Comparison of ENCODE assay signal across 8 cellular contexts in the genomic region with DNA sequence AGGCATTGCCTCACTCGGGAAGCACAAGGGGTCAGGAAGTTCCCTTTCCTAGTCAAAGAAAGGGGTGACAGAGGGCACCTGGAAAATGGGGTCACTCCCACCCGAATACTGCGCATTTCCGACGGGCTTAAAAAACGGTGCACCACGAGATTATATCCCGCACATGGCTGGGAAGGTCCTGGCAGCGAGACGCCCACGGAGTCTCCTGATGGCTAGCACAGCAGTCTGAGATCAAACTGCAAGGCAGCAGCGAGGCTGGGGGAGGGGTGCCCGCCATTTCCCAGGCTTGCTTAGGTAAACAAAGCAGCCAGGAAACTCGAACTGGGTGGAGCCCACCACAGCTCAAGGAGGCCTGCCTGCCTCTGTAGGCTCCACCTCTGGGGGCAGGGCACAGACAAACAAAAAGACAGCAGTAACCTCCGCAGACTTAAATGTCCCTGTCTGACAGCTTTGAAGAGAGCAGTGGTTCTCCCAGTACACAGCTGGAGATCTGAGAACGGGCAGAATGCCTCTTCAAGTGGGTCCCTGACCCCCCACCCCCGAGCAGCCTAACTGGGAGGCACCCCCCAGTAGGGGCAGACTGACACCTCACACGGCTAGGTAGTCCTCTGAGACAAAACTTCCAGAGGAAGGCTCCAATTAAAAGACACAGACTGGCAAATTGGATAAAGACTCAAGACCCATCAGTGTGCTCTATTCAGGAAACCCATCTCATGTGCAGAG.
DNase-seq lines count a peak whose midpoint lies in the region; ATAC-seq and TF ChIP-seq lines count a peak whose summit lies in the region.
"Not testable (repeated sequence)": the region's sequence is repeated elsewhere in the genome, so short reads cannot be mapped to it uniquely, and the experiment has no call there.

No MANE protein-coding gene starts in this region.

- intact Hi-C loops in heart left ventricle (cut with DNase I); mucosa of descending colon (cut with DNase I, micrococcal nuclease): not testable (repeated sequence)

- H3K27me3 ChIP-seq in BLaER1 treated with 17β-estradiol and CSF1 and Interleukin-3, amounts not matched to agents 10 nM and 100 nM; HUES64 (ENCODE audit: insufficient read depth, low read length); heart left ventricle; smooth muscle cell (ENCODE audit: low read depth): not testable (repeated sequence)

- H3K27ac Mint-ChIP-seq in T-helper 17 cell = peak overlapping the region; percentile 19

- not testable (repeated sequence) for TF ChIP-seq POLR2A in heart left ventricle (IDR thresholded peaks at IDR 0.05)

- peaks cover 0 to 11% (median 5%) of the 10 kb centered on the region in 10 experiments; a peak in 11 of 20 replicates for H3K4me1 ChIP-seq in BLaER1 treated with 17β-estradiol and CSF1 and Interleukin-3, amounts not matched to agents 10 nM and 100 nM
- H3K4me1 ChIP-seq in HUES64 (ENCODE audit: insufficient read depth, low read length) = peaks cover 20% of the 10 kb centered on the region
- H3K4me1 ChIP-seq in heart left ventricle = peaks cover 5 to 40% (median 21%) of the 10 kb centered on the region in 12 donors
- H3K4me1 ChIP-seq in mucosa of descending colon (ENCODE audit: low read depth); smooth muscle cell (ENCODE audit: low read depth): not testable (repeated sequence)

- TF ChIP-seq CTCF in heart left ventricle (IDR thresholded peaks at IDR 0.05); mucosa of descending colon (IDR thresholded peaks at IDR 0.05); smooth muscle cell (IDR thresholded peaks at IDR 0.05; ENCODE audit: borderline replicate concordance, insufficient read depth, poor library complexity, severe bottlenecking): not testable (repeated sequence)

- not testable (repeated sequence) for ATAC-seq in T-helper 17 cell; activated T-cell treated with anti-CD3 and anti-CD28 coated beads, Interleukin-2, amount 50 U/mL, for 4 hours; heart left ventricle; mucosa of descending colon

- not testable (repeated sequence) for H3K9me3 Mint-ChIP-seq in activated T-cell treated with anti-CD3 and anti-CD28 coated beads, Interleukin-2, amount 50 U/mL, for 4 hours

- peak overlapping the region; percentile 61 for H3K4me3 Mint-ChIP-seq in T-helper 17 cell
- peak overlapping the region; percentile 20 for H3K4me3 Mint-ChIP-seq in activated T-cell treated with anti-CD3 and anti-CD28 coated beads, Interleukin-2, amount 50 U/mL, for 4 hours

- H3K4me2 ChIP-seq in BLaER1 treated with 17β-estradiol and CSF1 and Interleukin-3, amounts not matched to agents 10 nM and 100 nM = peak overlapping the region; percentile 43 to 63 (median 56)
- H3K4me2 ChIP-seq in smooth muscle cell = peak overlapping the region; percentile 78

- H3K9ac ChIP-seq in BLaER1 treated with 17β-estradiol and CSF1 and Interleukin-3, amounts not matched to agents 10 nM and 100 nM = peak overlapping the region in 6 of 11 experiments; percentile 9 to 51 (median 37); a peak in 6 of 22 replicates
- peak overlapping the region; percentile 85 for H3K9ac ChIP-seq in HUES64 (ENCODE audit: low read depth, low read length)
- not testable (repeated sequence) for H3K9ac ChIP-seq in smooth muscle cell (ENCODE audit: low read depth)

- peak overlapping the region; percentile 72 for H2AFZ ChIP-seq in smooth muscle cell (ENCODE audit: low read depth)

- DNase-seq in T-helper 17 cell; activated T-cell treated with anti-CD3 and anti-CD28 coated beads, Interleukin-2, amount 50 U/mL, for 4 hours; smooth muscle cell (lab: John Stamatoyannopoulos, UW; ENCODE audit: unreplicated experiment): not testable (repeated sequence)
- peak; percentile 31 for DNase-seq in central memory CD4-positive, alpha-beta T cell
- DNase-seq in heart left ventricle (peak in 2 of 5 donors; percentile 37 to 42), mucosa of descending colon (peak; percentile 23 to 57 (median 42))

- H3K27ac ChIP-seq in BLaER1 treated with 17β-estradiol and CSF1 and Interleukin-3, amounts not matched to agents 10 nM and 100 nM = peak overlapping the region in 9 of 11 experiments; percentile 38 to 60 (median 48); a peak in 16 of 22 replicates
- H3K27ac ChIP-seq in HUES64 (ENCODE audit: low read depth, low read length) = peak overlapping the region; percentile 12; the same call in 1 of the 2 replicates
- H3K27ac ChIP-seq in heart left ventricle = peak overlapping the region in 8 of 12 donors; percentile 19 to 73 (median 52)
- H3K27ac ChIP-seq in smooth muscle cell (ENCODE audit: low read depth) = not testable (repeated sequence)

- 15% methylated on average over 17 of the region's 18 CpGs for WGBS in HUES64
- WGBS in heart left ventricle, 4 donors = 22 to 65% (median 42%) methylated on average over 17 to 18 of the region's 18 CpGs
- WGBS in smooth muscle cell (ENCODE audit: low lambda C conversion rate) = 9% methylated on average over 18 of the region's 18 CpGs

- H3K36me3 Mint-ChIP-seq in T-helper 17 cell (ENCODE audit: low read depth); activated T-cell treated with anti-CD3 and anti-CD28 coated beads, Interleukin-2, amount 50 U/mL, for 4 hours (ENCODE audit: insufficient read depth): not testable (repeated sequence)

- not testable (repeated sequence) for H3K79me2 ChIP-seq in smooth muscle cell (ENCODE audit: low read depth)

- H3K27me3 Mint-ChIP-seq in T-helper 17 cell; activated T-cell treated with anti-CD3 and anti-CD28 coated beads, Interleukin-2, amount 50 U/mL, for 4 hours (ENCODE audit: low read depth): not testable (repeated sequence)

- not testable (repeated sequence) for H3K36me3 ChIP-seq in BLaER1 treated with 17β-estradiol and CSF1 and Interleukin-3, amounts not matched to agents 10 nM and 100 nM; HUES64 (ENCODE audit: insufficient read depth, low read length); heart left ventricle; mucosa of descending colon (ENCODE audit: low read depth); smooth muscle cell (ENCODE audit: low read depth)

- not testable (repeated sequence) for H3K9me3 ChIP-seq in BLaER1 treated with 17β-estradiol and CSF1 and Interleukin-3, amounts not matched to agents 10 nM and 100 nM (replicated peaks in 1 of 11); HUES64 (ENCODE audit: insufficient read depth, low read depth, low read length); T-helper 17 cell (ENCODE audit: control insufficient read depth, low read length, poor library complexity, severe bottlenecking); heart left ventricle; mucosa of descending colon; smooth muscle cell (replicated peaks; ENCODE audit: low read depth)

- H3K4me3 ChIP-seq in BLaER1 treated with 17β-estradiol and CSF1 and Interleukin-3, amounts not matched to agents 10 nM and 100 nM = peak overlapping the region in 9 of 10 experiments; percentile 23 to 45 (median 38); a peak in 10 of 20 replicates
- H3K4me3 ChIP-seq in HUES64 (ENCODE audit: low read length) = peak overlapping the region; percentile 43
- peak overlapping the region in 7 of 12 donors; percentile 9 to 34 (median 23) for H3K4me3 ChIP-seq in heart left ventricle
- H3K4me3 ChIP-seq in mucosa of descending colon = not testable (repeated sequence)
- H3K4me3 ChIP-seq in smooth muscle cell = peak overlapping the region; percentile 31

- H4K20me1 ChIP-seq in BLaER1 treated with 17β-estradiol and CSF1 and Interleukin-3, amounts not matched to agents 10 nM and 100 nM; smooth muscle cell (ENCODE audit: low read depth): not testable (repeated sequence)

- H3K4me1 Mint-ChIP-seq in T-helper 17 cell; activated T-cell treated with anti-CD3 and anti-CD28 coated beads, Interleukin-2, amount 50 U/mL, for 4 hours (ENCODE audit: low read depth): not testable (repeated sequence)

- not testable (repeated sequence) for H3F3A ChIP-seq in smooth muscle cell (ENCODE audit: low read depth)
